ENCODE assay signal across 8 cellular contexts in genomic region chr17:57552114-57552601, GRCh38.
DNase-seq lines count a peak whose midpoint lies in the region; ATAC-seq and TF ChIP-seq lines count a peak whose summit lies in the region.

No MANE protein-coding gene starts in this region.

- no peak for TF ChIP-seq POLR2A in stomach (IDR thresholded peaks at IDR 0.05)

- no peaks in the 10 kb centered on the region for H3K36me3 Mint-ChIP-seq in stimulated activated memory B cell treated with anti-CD40 and anti-IgM and Interleukin-4, amounts not matched to agents 10 μg/mL and 1 μg/mL and 100 μg/mL, for 72 hours

- no peaks in the 10 kb centered on the region for H3K9me3 Mint-ChIP-seq in stimulated activated memory B cell treated with anti-CD40 and anti-IgM and Interleukin-4, amounts not matched to agents 10 μg/mL and 1 μg/mL and 100 μg/mL, for 72 hours

- H3K27me3 Mint-ChIP-seq in stimulated activated memory B cell treated with anti-CD40 and anti-IgM and Interleukin-4, amounts not matched to agents 10 μg/mL and 1 μg/mL and 100 μg/mL, for 72 hours, result no peaks in the 10 kb centered on the region

- intact Hi-C loops in stomach (cut with DNase I; ENCODE audit: low total_unique reads), result no loop called here

- H3K4me1 Mint-ChIP-seq in stimulated activated memory B cell treated with anti-CD40 and anti-IgM and Interleukin-4, amounts not matched to agents 10 μg/mL and 1 μg/mL and 100 μg/mL, for 72 hours, result peaks cover 70% of the 10 kb centered on the region

- H3K4me1 ChIP-seq in stomach, result peaks cover 0 to 36% (median 14%) of the 10 kb centered on the region in 4 donors

- peak overlapping the region; percentile 68 for H3K27ac Mint-ChIP-seq in stimulated activated memory B cell treated with anti-CD40 and anti-IgM and Interleukin-4, amounts not matched to agents 10 μg/mL and 1 μg/mL and 100 μg/mL, for 72 hours

- WGBS in stomach, 5 donors, result 59 to 70% (median 66%) methylated on average over 11 of the region's 11 CpGs

- in situ Hi-C loops in GM13976 (cut with MboI; ENCODE audit: low sequenced_read_pairs, unreplicated experiment), result no loop called here

- no peak overlapping the region for H3K4me3 ChIP-seq in stomach

- TF ChIP-seq EP300 in stomach (IDR thresholded peaks at IDR 0.05), result no peak

- DNase-seq in GM13976 (ENCODE audit: low spot score), result peak; percentile 82
- peak; percentile 64 for DNase-seq in activated CD8-positive, alpha-beta memory T cell treated with anti-CD3 and anti-CD28 coated beads, Interleukin-2, amount 50 U/mL, for 48 hours
- peak; percentile 47 for DNase-seq in hepatic stellate cell (ENCODE audit: low spot score)
- no peak for DNase-seq in NCI-H2029 (lab: John Stamatoyannopoulos, UW)
- DNase-seq in NCI-H345 (lab: John Stamatoyannopoulos, UW), result no peak
- no peak for DNase-seq in stomach

- H3K9me3 ChIP-seq in stomach, result no peaks in the 10 kb centered on the region

- H3K4me3 Mint-ChIP-seq in stimulated activated memory B cell treated with anti-CD40 and anti-IgM and Interleukin-4, amounts not matched to agents 10 μg/mL and 1 μg/mL and 100 μg/mL, for 72 hours, result peak overlapping the region; percentile 69

- H3K36me3 ChIP-seq in stomach, result peaks cover 0 to 2% (median 0%) of the 10 kb centered on the region in 4 donors

- H3K27me3 ChIP-seq in stomach, result no peaks in the 10 kb centered on the region

- peak; percentile 29 for ATAC-seq in HG03097 (IDR thresholded peaks at IDR 0.05; ENCODE audit: low FRiP score, unreplicated experiment)
- ATAC-seq in stimulated activated memory B cell treated with anti-CD40 and anti-IgM and Interleukin-4, amounts not matched to agents 10 μg/mL and 1 μg/mL and 100 μg/mL, for 72 hours, result peak; percentile 64

- no peak overlapping the region for H3K27ac ChIP-seq in stomach

- TF ChIP-seq CTCF in GM13976 (IDR thresholded peaks at IDR 0.05; ENCODE audit: borderline replicate concordance, control extremely low read depth, extremely low read depth, insufficient read depth, missing control alignments), result peak; percentile 81
- TF ChIP-seq CTCF in stomach (IDR thresholded peaks at IDR 0.05), result peak in 2 of 7 experiments; percentile 15 to 20

Comparison
In these comparisons a context has a peak if more than half of its experiments do, and no peak if none do; other contexts are left out.
1. DNase-seq: peak in GM13976 (single experiment), activated CD8-positive, alpha-beta memory T cell treated with anti-CD3 and anti-CD28 coated beads, Interleukin-2, amount 50 U/mL, for 48 hours (single experiment) and hepatic stellate cell (single experiment); none in NCI-H2029 (single experiment), NCI-H345 (single experiment) and stomach (single experiment).